7 cellular contexts compared by ENCODE assay signal in genomic region chr12:120468271-120468845, GRCh38. TPM values are rescaled to one million over a fixed set of nuclear protein-coding genes. Genes with fewer than 3 reads are reported as not detected.
DNase-seq lines count a peak whose midpoint lies in the region; ATAC-seq and TF ChIP-seq lines count a peak whose summit lies in the region.

No MANE protein-coding gene starts in this region.

- DNase-seq in dermis blood vessel endothelial cell (peak; percentile 69), lung microvascular endothelial cell (ENCODE audit: low read depth in 2 of 2) (peak; percentile 55 to 75), type B pancreatic cell (ENCODE audit: extremely low spot score, unreplicated experiment) (no peak), superior temporal gyrus (ENCODE audit: extremely low spot score) (no peak)

- no peaks in the 10 kb centered on the region for H3K9me3 ChIP-seq in ES-I3 (ENCODE audit: control insufficient read depth, insufficient read depth, low read length)
- H3K9me3 ChIP-seq in SU-DHL-6 (ENCODE audit: insufficient read depth, low read length) = no peaks in the 10 kb centered on the region

- H3K27me3 Mint-ChIP-seq in type B pancreatic cell = no peaks in the 10 kb centered on the region

- H3K36me3 ChIP-seq in ES-I3 (ENCODE audit: insufficient read depth, low read length) = peaks cover 28% of the 10 kb centered on the region
- peaks cover 27% of the 10 kb centered on the region for H3K36me3 ChIP-seq in SU-DHL-6 (ENCODE audit: low read length)

- peak overlapping the region; percentile 66 for H3K4me2 ChIP-seq in SU-DHL-6 (ENCODE audit: low read depth, low read length, poor library complexity, severe bottlenecking)

- no peaks in the 10 kb centered on the region for H3K27me3 ChIP-seq in SU-DHL-6 (ENCODE audit: low read length)

- H3K79me2 ChIP-seq in SU-DHL-6 (ENCODE audit: insufficient read depth, low read length) = peaks cover 64% of the 10 kb centered on the region

- H3K27ac ChIP-seq in SU-DHL-6 (ENCODE audit: low read depth, low read length) = peak overlapping the region; percentile 62

- H3K9me3 Mint-ChIP-seq in type B pancreatic cell = no peaks in the 10 kb centered on the region

- peak overlapping the region; percentile 87 for H3K27ac Mint-ChIP-seq in type B pancreatic cell

- peak overlapping the region; percentile 97 for H3K4me3 Mint-ChIP-seq in type B pancreatic cell

- no peak overlapping the region for H2AFZ ChIP-seq in SU-DHL-6 (ENCODE audit: low read depth, low read length, severe bottlenecking)

- peaks cover 20% of the 10 kb centered on the region; the same call in 1 of the 2 replicates for H3F3A ChIP-seq in SU-DHL-6 (ENCODE audit: insufficient read depth)

- peaks cover 4% of the 10 kb centered on the region for H3K4me1 ChIP-seq in ES-I3 (ENCODE audit: insufficient read depth, low read length)

- peak; percentile 19 for ATAC-seq in HG03135 (IDR thresholded peaks at IDR 0.05; ENCODE audit: unreplicated experiment)

- H3K36me3 Mint-ChIP-seq in type B pancreatic cell = peaks cover 17% of the 10 kb centered on the region

- peaks cover 38% of the 10 kb centered on the region for H4K20me1 ChIP-seq in SU-DHL-6 (ENCODE audit: low read depth, low read length)

- H3K9me2 ChIP-seq in SU-DHL-6 (replicated peaks; ENCODE audit: insufficient read depth, low read length) = no peaks in the 10 kb centered on the region

- TF ChIP-seq CTCF in SU-DHL-6 (IDR thresholded peaks at IDR 0.05; ENCODE audit: insufficient read depth, low read length, poor library complexity, severe bottlenecking) = no peak
- no peak for TF ChIP-seq CTCF in type B pancreatic cell (conservative IDR thresholded peaks at IDR 0.05)

- H3K9ac ChIP-seq in ES-I3 (ENCODE audit: low read depth, low read length) (peak overlapping the region; percentile 73), SU-DHL-6 (ENCODE audit: low read length) (peak overlapping the region; percentile 82)

- peaks cover 32% of the 10 kb centered on the region for H3K4me1 Mint-ChIP-seq in type B pancreatic cell (ENCODE audit: unreplicated experiment)

- H3K4me3 ChIP-seq in SU-DHL-6 (ENCODE audit: insufficient read depth, low read length, poor library complexity, severe bottlenecking) = peak overlapping the region; percentile 84

RNA-seq across cellular contexts. Expression of gene SRSF9, which starts 1.2 kb away (rescaled TPM):
- 205 and 208 TPM in 2 replicates for total RNA-seq in dermis blood vessel endothelial cell
- 220 and 239 TPM in 2 replicates for total RNA-seq in lung microvascular endothelial cell
- 226 and 248 TPM in 2 replicates for total RNA-seq in type B pancreatic cell (ENCODE audit: low replicate concordance)

RNA-seq across cellular contexts. Expression of gene GATC, which starts 22.1 kb away (rescaled TPM):
- total RNA-seq in dermis blood vessel endothelial cell = 26.2 and 26.9 TPM in 2 replicates
- total RNA-seq in lung microvascular endothelial cell = 12.6 and 17.5 TPM in 2 replicates
- total RNA-seq in type B pancreatic cell (ENCODE audit: low replicate concordance) = 27.7 and 33.9 TPM in 2 replicates

RNA-seq across cellular contexts. Expression of gene TRIAP1, which starts 22.2 kb away (rescaled TPM):
- total RNA-seq in dermis blood vessel endothelial cell = 35.6 and 40.0 TPM in 2 replicates
- 26.0 and 30.5 TPM in 2 replicates for total RNA-seq in lung microvascular endothelial cell
- 46.6 and 65.2 TPM in 2 replicates for total RNA-seq in type B pancreatic cell (ENCODE audit: low replicate concordance)

RNA-seq across cellular contexts. Expression of gene DYNLL1, which starts 27.6 kb away (rescaled TPM):
- total RNA-seq in dermis blood vessel endothelial cell (265 and 287 TPM in 2 replicates), lung microvascular endothelial cell (189 and 344 TPM in 2 replicates), type B pancreatic cell (ENCODE audit: low replicate concordance) (403 and 451 TPM in 2 replicates)

RNA-seq across cellular contexts. Expression of gene COX6A1, which starts 30.4 kb away (rescaled TPM):
- total RNA-seq in dermis blood vessel endothelial cell (363 and 658 TPM in 2 replicates), lung microvascular endothelial cell (494 and 598 TPM in 2 replicates), type B pancreatic cell (ENCODE audit: low replicate concordance) (400 and 501 TPM in 2 replicates)

Comparison
In these comparisons a context has a peak if more than half of its experiments do, and no peak if none do; other contexts are left out.
1. DNase-seq: peak in dermis blood vessel endothelial cell (single experiment) and lung microvascular endothelial cell (2 of 2); none in type B pancreatic cell (single experiment) and superior temporal gyrus (single experiment).